In the genomic region with DNA sequence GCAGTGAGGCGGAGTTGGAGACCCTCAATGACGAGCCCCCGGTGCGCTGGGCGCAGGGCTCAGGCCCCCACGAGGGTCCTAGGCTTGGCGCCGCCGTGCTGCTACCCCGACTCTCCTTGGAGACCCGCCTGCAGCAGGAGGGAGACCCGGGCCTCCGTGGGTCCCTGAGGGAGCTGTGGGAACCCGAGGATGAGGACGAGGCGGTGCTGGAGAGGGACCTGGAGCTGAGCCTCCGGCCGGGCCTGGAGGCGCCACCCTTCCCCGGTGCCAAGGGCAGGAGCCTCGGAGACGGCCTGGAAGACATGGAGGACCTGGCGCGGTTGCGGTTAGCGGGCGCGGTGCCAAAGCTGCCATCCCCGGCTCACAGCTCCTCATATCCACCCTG, we compare ENCODE assay signal across 8 cellular contexts. TPM values are rescaled to one million over a fixed set of nuclear protein-coding genes. Genes with fewer than 3 reads are reported as not detected.
DNase-seq lines count a peak whose midpoint lies in the region; ATAC-seq, FAIRE-seq and TF ChIP-seq lines count a peak whose summit lies in the region.

No MANE protein-coding gene starts in this region.

- 72% methylated on average over 29 of the region's 29 CpGs for WGBS in liver
- 76% methylated on average over 28 of the region's 29 CpGs; no CpG with 5 or more reads in 1 of the 2 donors for whole genome bisulfite sequencing in transverse colon (ENCODE audit: low coverage in 1 of 2), 2 donors

- DNase-seq in activated T-cell treated with anti-CD3 and anti-CD28 coated beads, Interleukin-2, amount 50 U/mL, for 4 hours = no peak
- no peak for DNase-seq in activated T-cell treated with anti-CD3 and anti-CD28 coated beads, Interleukin-2, amount 50 U/mL, for 24 hours
- DNase-seq in astrocyte (ENCODE audit: low read depth) (no peak), transverse colon (peak; percentile 36), cerebellar cortex (ENCODE audit: low spot score) (no peak), DMS153 treated with DMSO at 0.1 percent for 48 hours (lab: John Stamatoyannopoulos, UW; ENCODE audit: unreplicated experiment) (no peak), NCI-H1417 treated with DMSO at 0.1 percent for 48 hours (lab: John Stamatoyannopoulos, UW) (no peak)

- no peaks in the 10 kb centered on the region for H3K9me3 Mint-ChIP-seq in activated T-cell treated with anti-CD3 and anti-CD28 coated beads, Interleukin-2, amount 50 U/mL, for 4 hours
- H3K9me3 Mint-ChIP-seq in activated T-cell treated with anti-CD3 and anti-CD28 coated beads, Interleukin-2, amount 50 U/mL, for 24 hours = no peaks in the 10 kb centered on the region
- H3K9me3 Mint-ChIP-seq in astrocyte (ENCODE audit: unreplicated experiment) = peaks cover 11% of the 10 kb centered on the region

- TF ChIP-seq EP300 in transverse colon (IDR thresholded peaks at IDR 0.05; ENCODE audit: low read depth) = no peak

- no peak for ATAC-seq in activated T-cell treated with anti-CD3 and anti-CD28 coated beads, Interleukin-2, amount 50 U/mL, for 4 hours

- peak overlapping the region; percentile 8 for H3K4me3 Mint-ChIP-seq in activated T-cell treated with anti-CD3 and anti-CD28 coated beads, Interleukin-2, amount 50 U/mL, for 4 hours
- no peak overlapping the region for H3K4me3 Mint-ChIP-seq in activated T-cell treated with anti-CD3 and anti-CD28 coated beads, Interleukin-2, amount 50 U/mL, for 24 hours
- no peak overlapping the region for H3K4me3 Mint-ChIP-seq in astrocyte (ENCODE audit: unreplicated experiment)

- TF ChIP-seq CTCF in astrocyte (IDR thresholded peaks at IDR 0.05; ENCODE audit: insufficient read depth, low read depth, low read length) (no peak), liver (IDR thresholded peaks at IDR 0.05; ENCODE audit: low read depth, low read length, missing input control) (peak; percentile 3), transverse colon (IDR thresholded peaks at IDR 0.05) (no peak)

- no peak for TF ChIP-seq RAD21 in liver (IDR thresholded peaks at IDR 0.05)

- H3K4me1 Mint-ChIP-seq in activated T-cell treated with anti-CD3 and anti-CD28 coated beads, Interleukin-2, amount 50 U/mL, for 4 hours (ENCODE audit: low read depth) = peaks cover 7% of the 10 kb centered on the region
- peaks cover 3% of the 10 kb centered on the region for H3K4me1 Mint-ChIP-seq in activated T-cell treated with anti-CD3 and anti-CD28 coated beads, Interleukin-2, amount 50 U/mL, for 24 hours (ENCODE audit: low read depth)
- H3K4me1 Mint-ChIP-seq in astrocyte (ENCODE audit: low read depth, unreplicated experiment) = no peaks in the 10 kb centered on the region

- H3K9ac ChIP-seq in astrocyte (ENCODE audit: low read length) = no peak overlapping the region
- no peak overlapping the region for H3K9ac ChIP-seq in liver (ENCODE audit: low read depth in 1 of 2, low read length in 2 of 2)

- peaks cover 2% of the 10 kb centered on the region for H3K27me3 Mint-ChIP-seq in activated T-cell treated with anti-CD3 and anti-CD28 coated beads, Interleukin-2, amount 50 U/mL, for 4 hours (ENCODE audit: low read depth)
- peaks cover 2% of the 10 kb centered on the region for H3K27me3 Mint-ChIP-seq in activated T-cell treated with anti-CD3 and anti-CD28 coated beads, Interleukin-2, amount 50 U/mL, for 24 hours
- peaks cover 16% of the 10 kb centered on the region for H3K27me3 Mint-ChIP-seq in astrocyte (ENCODE audit: low read depth, unreplicated experiment)

- TF ChIP-seq POLR2A in transverse colon (IDR thresholded peaks at IDR 0.05) = no peak

- H3K4me1 ChIP-seq in astrocyte (ENCODE audit: insufficient read depth, low read length) = no peaks in the 10 kb centered on the region
- peaks cover 3 to 13% (median 8%) of the 10 kb centered on the region in 4 donors for H3K4me1 ChIP-seq in liver (ENCODE audit: control insufficient read depth in 4 of 4, insufficient read depth in 4 of 4, low read length in 3 of 4)
- peaks cover 9 to 28% (median 22%) of the 10 kb centered on the region in 4 donors for H3K4me1 ChIP-seq in transverse colon

- H2AFZ ChIP-seq in astrocyte (ENCODE audit: low read depth, low read length) = no peak overlapping the region

- H3K36me3 ChIP-seq in astrocyte (ENCODE audit: insufficient read depth, low read length) (no peaks in the 10 kb centered on the region), liver (ENCODE audit: control insufficient read depth in 4 of 4, insufficient read depth in 3 of 4, low read depth in 1 of 4, low read length in 3 of 4) (peaks cover 0 to 1% (median 0%) of the 10 kb centered on the region in 4 donors), transverse colon (no peaks in the 10 kb centered on the region)

- intact Hi-C loops in transverse colon (cut with DNase I; ENCODE audit: low total_unique reads) = loop anchor here (5.0 kb wide), 1 partner anchor 168 kb away; no protein-coding TSS in a partner anchor

- in situ Hi-C loops in transverse colon (cut with MboI; ENCODE audit: low pct_ligation_motif_present in 1 of 4, low pct_unique_long_range_greater_than_20kb in 1 of 4, low sequenced_read_pairs in 3 of 4) = loop anchor here in 1 of 4 donors (10.0 kb wide), 1 partner anchor 165 kb away; no protein-coding TSS in a partner anchor

- no peaks in the 10 kb centered on the region for H3K79me2 ChIP-seq in astrocyte (ENCODE audit: insufficient read depth, low read length)

- H3K4me2 ChIP-seq in astrocyte (ENCODE audit: low read length) = peak overlapping the region; percentile 81

- no peak overlapping the region for H3K27ac Mint-ChIP-seq in activated T-cell treated with anti-CD3 and anti-CD28 coated beads, Interleukin-2, amount 50 U/mL, for 24 hours
- H3K27ac Mint-ChIP-seq in astrocyte (ENCODE audit: unreplicated experiment) = no peak overlapping the region

- H3K4me3 ChIP-seq in astrocyte (ENCODE audit: insufficient read depth, low read depth, low read length) (no peak overlapping the region), liver (ENCODE audit: low read depth in 1 of 3, low read length in 3 of 3) (peak overlapping the region in 2 of 3 donors; percentile 60 to 62), transverse colon (peak overlapping the region in 2 of 4 donors; percentile 57)

- H3K27me3 ChIP-seq in astrocyte (ENCODE audit: insufficient read depth, low read length) = peaks cover 14% of the 10 kb centered on the region
- H3K27me3 ChIP-seq in liver (ENCODE audit: control insufficient read depth in 4 of 4, insufficient read depth in 4 of 4, low read length in 3 of 4) = no peaks in the 10 kb centered on the region
- H3K27me3 ChIP-seq in transverse colon = no peaks in the 10 kb centered on the region

- H3K27ac ChIP-seq in astrocyte (ENCODE audit: low read depth, low read length) (no peak overlapping the region), liver (ENCODE audit: low read depth in 1 of 2, low read length in 2 of 2) (no peak overlapping the region), transverse colon (peak overlapping the region; percentile 84 to 93 (median 89))

- no peak for FAIRE-seq in astrocyte (lab: Jason Lieb, UNC)

- no peaks in the 10 kb centered on the region for H3K9me3 ChIP-seq in astrocyte (ENCODE audit: insufficient read depth, low read depth, low read length)
- no peaks in the 10 kb centered on the region for H3K9me3 ChIP-seq in liver (ENCODE audit: control insufficient read depth in 4 of 4, low read length in 3 of 4)
- H3K9me3 ChIP-seq in transverse colon = no peaks in the 10 kb centered on the region

- H4K20me1 ChIP-seq in astrocyte (ENCODE audit: insufficient read depth, low read length) = no peaks in the 10 kb centered on the region

- no peaks in the 10 kb centered on the region for H3K36me3 Mint-ChIP-seq in activated T-cell treated with anti-CD3 and anti-CD28 coated beads, Interleukin-2, amount 50 U/mL, for 4 hours (ENCODE audit: insufficient read depth)
- no peaks in the 10 kb centered on the region for H3K36me3 Mint-ChIP-seq in activated T-cell treated with anti-CD3 and anti-CD28 coated beads, Interleukin-2, amount 50 U/mL, for 24 hours (ENCODE audit: low read depth)
- H3K36me3 Mint-ChIP-seq in astrocyte (ENCODE audit: low read depth, unreplicated experiment) = peaks cover 2% of the 10 kb centered on the region

TF ChIP-seq in liver, 16 proteins besides CTCF, POLR2A, EP300 and RAD21 (continues in another document):
- no peak for TF ChIP-seq FOXA2 (IDR thresholded peaks at IDR 0.05)
- TF ChIP-seq ATF3 (IDR thresholded peaks at IDR 0.05) = no peak
- TF ChIP-seq FOXA1 (IDR thresholded peaks at IDR 0.05) = no peak
- no peak for TF ChIP-seq HNF4A (conservative IDR thresholded peaks at IDR 0.05)
- TF ChIP-seq YY1 (IDR thresholded peaks at IDR 0.05) = no peak
- TF ChIP-seq HNF4G (IDR thresholded peaks at IDR 0.05) = no peak
- TF ChIP-seq JUND (IDR thresholded peaks at IDR 0.05) = no peak
- no peak for TF ChIP-seq RXRA (IDR thresholded peaks at IDR 0.05)
- TF ChIP-seq SP1 (IDR thresholded peaks at IDR 0.05) = no peak
- no peak for TF ChIP-seq NR2F2 (IDR thresholded peaks at IDR 0.05)
- TF ChIP-seq MAX (IDR thresholded peaks at IDR 0.05) = no peak
- no peak for TF ChIP-seq GABPA (IDR thresholded peaks at IDR 0.05 in 1 of 2, conservative IDR thresholded peaks at IDR 0.05 in 1 of 2)

RNA-seq across cellular contexts. Expression of gene MYO15B, which starts 2.3 kb away (rescaled TPM):
- 10 to 100 TPM in 2 of 3 donors, 1 to 10 TPM in 1; 9.3 to 29.6 (median 14.0) TPM for total RNA-seq in activated T-cell treated with anti-CD3 and anti-CD28 coated beads, Interleukin-2, amount 50 U/mL, for 4 hours
- total RNA-seq in astrocyte = 3.5 and 6.2 TPM in 2 replicates
- 10 to 100 TPM; 21.2 to 34.4 TPM for total RNA-seq in liver
- polyA plus RNA-seq in liver = 10 to 100 TPM; 13.3 to 14.8 TPM
- 1,000 to 10,000 TPM in 1 of 4 donors, 100 to 1,000 TPM in 2, 10 to 100 TPM in 1; 59.3 to 1,778 (median 829) TPM for total RNA-seq in transverse colon

RNA-seq across cellular contexts. Expression of gene SMIM5, which starts 43.3 kb away (rescaled TPM):
- under 1 TPM in 1 of 3 donors, not detected in 2; 0.24 TPM for total RNA-seq in activated T-cell treated with anti-CD3 and anti-CD28 coated beads, Interleukin-2, amount 50 U/mL, for 4 hours
- total RNA-seq in astrocyte = 0.07 TPM in 1 of 2 replicates, not detected in the other
- 10 to 100 TPM in 1 of 2 donors, under 1 TPM in 1; 0.25 to 54.9 TPM for total RNA-seq in liver
- under 1 TPM; 0.10 TPM for polyA plus RNA-seq in liver
- total RNA-seq in transverse colon = 10 to 100 TPM in 3 of 4 donors, not detected in 1; 31.3 to 71.4 (median 50.0) TPM

Comparison
In these comparisons a context has a peak if more than half of its experiments do, and no peak if none do; other contexts are left out.
1. H3K27ac ChIP-seq: peak in transverse colon (4 of 4); none in astrocyte (single experiment) and liver (0 of 2).